Comparison of ENCODE assay signal across 22 cellular contexts in genomic region chr5:110087829-110088228, GRCh38.
A peak's percentile ranks its signal among the peaks of the same experiment; 100 is the strongest.
DNase-seq lines count a peak whose midpoint lies in the region; ATAC-seq and TF ChIP-seq lines count a peak whose summit lies in the region.
"Had no signal": no experiment of that assay in that cellular context is flagged by ENCODE, and none has a peak within 500 bp of the region (broad histone marks: within the 10 kb centered on the region; RNA-seq: fewer than 3 reads in every experiment).

No MANE protein-coding gene starts in this region.

- no peak for TF ChIP-seq POLR2A in gastrocnemius medialis (IDR thresholded peaks at IDR 0.05)

- no peaks in the 10 kb centered on the region for H3K9me3 ChIP-seq in gastrocnemius medialis
- H3K9me3 ChIP-seq: prostate gland, SJSA1, transverse colon had no signal

- peaks cover 1% of the 10 kb centered on the region for H3K36me3 Mint-ChIP-seq in activated naive CD4-positive, alpha-beta T cell treated with anti-CD3 and anti-CD28 coated beads for 36 hours (ENCODE audit: low read depth)
- H3K36me3 Mint-ChIP-seq in activated T-helper 1 cell treated with anti-CD3 and anti-CD28 coated beads, Interleukin-12 subunit alpha, Interleukin-12 subunit beta, Interleukin-2, Interleukin-4 antibody, amounts not matched to agents 30 ng/mL and 10 ng/mL and 1 ng/mL, durations not matched to agents 14 hours and 24 hours and 36 hours (ENCODE audit: low read depth), result peaks cover 3% of the 10 kb centered on the region
- no peaks in the 10 kb centered on the region for H3K36me3 Mint-ChIP-seq in stimulated activated naive B cell treated with anti-CD40 and anti-IgM and Interleukin-4, amounts not matched to agents 10 μg/mL and 1 μg/mL and 100 μg/mL, for 72 hours
- H3K36me3 Mint-ChIP-seq: CD8-positive, alpha-beta memory T cell; mesothelial cell of epicardium; WTC11 had no signal

- peaks cover 0 to 6% (median 0%) of the 10 kb centered on the region in 3 donors for H3K27me3 ChIP-seq in gastrocnemius medialis
- H3K27me3 ChIP-seq: brain microvascular endothelial cell, SJSA1, transverse colon had no signal

- POLR2A ChIA-PET in GM10248 (lab: Yijun Ruan, JAX), result no interaction called here

- CTCF ChIA-PET in activated naive CD4-positive, alpha-beta T cell treated with anti-CD3 and anti-CD28 coated beads for 36 hours (lab: Charles Lee), result no interaction called here
- CTCF ChIA-PET in GM10248 (lab: Yijun Ruan, JAX), result no interaction called here

- no peaks in the 10 kb centered on the region for H3K9me3 Mint-ChIP-seq in activated naive CD4-positive, alpha-beta T cell treated with anti-CD3 and anti-CD28 coated beads for 36 hours
- no peaks in the 10 kb centered on the region for H3K9me3 Mint-ChIP-seq in activated T-helper 1 cell treated with anti-CD3 and anti-CD28 coated beads, Interleukin-12 subunit alpha, Interleukin-12 subunit beta, Interleukin-2, Interleukin-4 antibody, amounts not matched to agents 30 ng/mL and 10 ng/mL and 1 ng/mL, durations not matched to agents 14 hours and 24 hours and 36 hours
- H3K9me3 Mint-ChIP-seq in stimulated activated naive B cell treated with anti-CD40 and anti-IgM and Interleukin-4, amounts not matched to agents 10 μg/mL and 1 μg/mL and 100 μg/mL, for 72 hours, result no peaks in the 10 kb centered on the region
- H3K9me3 Mint-ChIP-seq: CD8-positive, alpha-beta memory T cell; mesothelial cell of epicardium; WTC11 had no signal

- H3K4me3 Mint-ChIP-seq in activated naive CD4-positive, alpha-beta T cell treated with anti-CD3 and anti-CD28 coated beads for 36 hours, result peak overlapping the region; percentile 64
- peak overlapping the region; percentile 3 for H3K4me3 Mint-ChIP-seq in activated T-helper 1 cell treated with anti-CD3 and anti-CD28 coated beads, Interleukin-12 subunit alpha, Interleukin-12 subunit beta, Interleukin-2, Interleukin-4 antibody, amounts not matched to agents 30 ng/mL and 10 ng/mL and 1 ng/mL, durations not matched to agents 14 hours and 24 hours and 36 hours
- no peak overlapping the region for H3K4me3 Mint-ChIP-seq in stimulated activated naive B cell treated with anti-CD40 and anti-IgM and Interleukin-4, amounts not matched to agents 10 μg/mL and 1 μg/mL and 100 μg/mL, for 72 hours
- H3K4me3 Mint-ChIP-seq: CD8-positive, alpha-beta memory T cell; mesothelial cell of epicardium; T-helper 17 cell; WTC11 had no signal

- H3K27ac ChIP-seq in gastrocnemius medialis, result peak overlapping the region in 1 of 4 donors; percentile 42
- H3K27ac ChIP-seq: brain microvascular endothelial cell, KMS-11, prostate gland, SJSA1 had no signal

- DNase-seq in activated naive CD4-positive, alpha-beta T cell treated with anti-CD3 and anti-CD28 coated beads for 36 hours, result no peak
- no peak for DNase-seq in activated naive CD4-positive, alpha-beta T cell treated with anti-CD3 and anti-CD28 coated beads, Interleukin-2, amount 50 U/mL, for 16 hours
- DNase-seq in activated T-helper 1 cell treated with anti-CD3 and anti-CD28 coated beads, Interleukin-12 subunit alpha, Interleukin-12 subunit beta, Interleukin-2, Interleukin-4 antibody, amounts not matched to agents 30 ng/mL and 10 ng/mL and 1 ng/mL, durations not matched to agents 14 hours and 24 hours and 36 hours (ENCODE audit: low spot score), result no peak
- DNase-seq in fibroblast of villous mesenchyme (ENCODE audit: low read depth) (peak; percentile 79), gastrocnemius medialis (peak; percentile 2 to 27), GM10248 (ENCODE audit: extremely low spot score) (no peak)
- DNase-seq in stimulated activated CD8-positive, alpha-beta memory T cell treated with anti-CD3 and anti-CD28 coated beads, Interleukin-4, amount 100 ng/mL, for 48 hours, result no peak
- no peak for DNase-seq in stimulated activated naive B cell treated with anti-CD40 and anti-IgM and Interleukin-4, amounts not matched to agents 10 μg/mL and 1 μg/mL and 100 μg/mL, for 72 hours
- DNase-seq: activated gamma-delta T cell treated with Interleukin-2 at 50 U/mL for 16 hours; brain microvascular endothelial cell; CD8-positive, alpha-beta memory T cell; DMS79; NCI-H1092 treated with DMSO at 0.1 percent for 48 hours; NCI-H526; stimulated activated naive CD4-positive, alpha-beta T cell; T-helper 17 cell; transverse colon had no signal

- peak overlapping the region; percentile 97 for H3K27ac Mint-ChIP-seq in activated naive CD4-positive, alpha-beta T cell treated with anti-CD3 and anti-CD28 coated beads for 36 hours
- H3K27ac Mint-ChIP-seq in activated T-helper 1 cell treated with anti-CD3 and anti-CD28 coated beads, Interleukin-12 subunit alpha, Interleukin-12 subunit beta, Interleukin-2, Interleukin-4 antibody, amounts not matched to agents 30 ng/mL and 10 ng/mL and 1 ng/mL, durations not matched to agents 14 hours and 24 hours and 36 hours, result peak overlapping the region; percentile 86
- H3K27ac Mint-ChIP-seq in stimulated activated naive B cell treated with anti-CD40 and anti-IgM and Interleukin-4, amounts not matched to agents 10 μg/mL and 1 μg/mL and 100 μg/mL, for 72 hours, result no peak overlapping the region
- H3K27ac Mint-ChIP-seq: mesothelial cell of epicardium, T-helper 17 cell, WTC11 had no signal

- TF ChIP-seq CTCF in fibroblast of villous mesenchyme (IDR thresholded peaks at IDR 0.05; ENCODE audit: insufficient read depth, low read depth, low read length) (no peak), gastrocnemius medialis (IDR thresholded peaks at IDR 0.05 in 4 of 5, conservative IDR thresholded peaks at IDR 0.05 in 1 of 5) (no peak), GM10248 (IDR thresholded peaks at IDR 0.05; ENCODE audit: control extremely low read depth, extremely low read depth, low read depth, missing control alignments) (no peak)

- H3K4me1 Mint-ChIP-seq in activated naive CD4-positive, alpha-beta T cell treated with anti-CD3 and anti-CD28 coated beads for 36 hours (ENCODE audit: low read depth), result peaks cover 55% of the 10 kb centered on the region
- peaks cover 45% of the 10 kb centered on the region for H3K4me1 Mint-ChIP-seq in activated T-helper 1 cell treated with anti-CD3 and anti-CD28 coated beads, Interleukin-12 subunit alpha, Interleukin-12 subunit beta, Interleukin-2, Interleukin-4 antibody, amounts not matched to agents 30 ng/mL and 10 ng/mL and 1 ng/mL, durations not matched to agents 14 hours and 24 hours and 36 hours (ENCODE audit: low read depth)
- H3K4me1 Mint-ChIP-seq in stimulated activated naive B cell treated with anti-CD40 and anti-IgM and Interleukin-4, amounts not matched to agents 10 μg/mL and 1 μg/mL and 100 μg/mL, for 72 hours, result no peaks in the 10 kb centered on the region
- H3K4me1 Mint-ChIP-seq: T-helper 17 cell, WTC11 had no signal

- in situ Hi-C loops in gastrocnemius medialis (cut with MboI; ENCODE audit: low sequenced_read_pairs in 4 of 4), result no loop called here

- intact Hi-C loops in activated naive CD4-positive, alpha-beta T cell treated with anti-CD3 and anti-CD28 coated beads for 36 hours (cut with micrococcal nuclease), result loop anchor here (1.0 to 5.0 kb wide), 14 partner anchors 19 to 1707 kb away; partner anchors contain the start of genes FER and MAN2A1
- intact Hi-C loops in activated T-helper 1 cell treated with anti-CD3 and anti-CD28 coated beads, Interleukin-12 subunit alpha, Interleukin-12 subunit beta, Interleukin-2, Interleukin-4 antibody, amounts not matched to agents 30 ng/mL and 10 ng/mL and 1 ng/mL, durations not matched to agents 14 hours and 24 hours and 36 hours (cut with micrococcal nuclease), result loop anchor here (1.0 to 10.0 kb wide), 12 partner anchors 8 to 1706 kb away; partner anchors contain the start of genes CAMK4, FBXL17, MAN2A1 and SLC25A46
- intact Hi-C loops in gastrocnemius medialis (cut with DNase I; ENCODE audit: low total_unique reads), result loop anchor here (2.0 to 5.0 kb wide), 2 partner anchors 176 to 399 kb away; partner anchors contain the start of gene MAN2A1

- H3K4me3 ChIP-seq in fibroblast of villous mesenchyme (ENCODE audit: low read depth, low read length), result no peak overlapping the region
- no peak overlapping the region for H3K4me3 ChIP-seq in gastrocnemius medialis
- H3K4me3 ChIP-seq: prostate gland, SJSA1, transverse colon had no signal

- peak; percentile 55 to 64 for ATAC-seq in gastrocnemius medialis
- no peak for ATAC-seq in stimulated activated naive B cell treated with anti-CD40 and anti-IgM and Interleukin-4, amounts not matched to agents 10 μg/mL and 1 μg/mL and 100 μg/mL, for 72 hours (replicated peaks)
- ATAC-seq: T-helper 17 cell, WTC11 had no signal

- H3K27me3 Mint-ChIP-seq in activated naive CD4-positive, alpha-beta T cell treated with anti-CD3 and anti-CD28 coated beads for 36 hours (ENCODE audit: low read depth), result no peaks in the 10 kb centered on the region
- no peaks in the 10 kb centered on the region for H3K27me3 Mint-ChIP-seq in activated T-helper 1 cell treated with anti-CD3 and anti-CD28 coated beads, Interleukin-12 subunit alpha, Interleukin-12 subunit beta, Interleukin-2, Interleukin-4 antibody, amounts not matched to agents 30 ng/mL and 10 ng/mL and 1 ng/mL, durations not matched to agents 14 hours and 24 hours and 36 hours (ENCODE audit: insufficient read depth)
- H3K27me3 Mint-ChIP-seq in stimulated activated naive B cell treated with anti-CD40 and anti-IgM and Interleukin-4, amounts not matched to agents 10 μg/mL and 1 μg/mL and 100 μg/mL, for 72 hours, result no peaks in the 10 kb centered on the region

- H3K4me1 ChIP-seq in gastrocnemius medialis, result no peaks in the 10 kb centered on the region
- H3K4me1 ChIP-seq: prostate gland, SJSA1, transverse colon had no signal

- H3K36me3 ChIP-seq in gastrocnemius medialis, result no peaks in the 10 kb centered on the region
- H3K36me3 ChIP-seq: brain microvascular endothelial cell, prostate gland, SJSA1, transverse colon had no signal

Comparison
In these comparisons a context has a peak if more than half of its experiments do, and no peak if none do; other contexts are left out.
1. DNase-seq: peak in fibroblast of villous mesenchyme (single experiment) and gastrocnemius medialis (2 of 2); none in activated naive CD4-positive, alpha-beta T cell treated with anti-CD3 and anti-CD28 coated beads for 36 hours (single experiment), activated naive CD4-positive, alpha-beta T cell treated with anti-CD3 and anti-CD28 coated beads, Interleukin-2, amount 50 U/mL, for 16 hours (single experiment), activated T-helper 1 cell treated with anti-CD3 and anti-CD28 coated beads, Interleukin-12 subunit alpha, Interleukin-12 subunit beta, Interleukin-2, Interleukin-4 antibody, amounts not matched to agents 30 ng/mL and 10 ng/mL and 1 ng/mL, durations not matched to agents 14 hours and 24 hours and 36 hours (single experiment), stimulated activated CD8-positive, alpha-beta memory T cell treated with anti-CD3 and anti-CD28 coated beads, Interleukin-4, amount 100 ng/mL, for 48 hours (single experiment), stimulated activated naive B cell treated with anti-CD40 and anti-IgM and Interleukin-4, amounts not matched to agents 10 μg/mL and 1 μg/mL and 100 μg/mL, for 72 hours (single experiment) and GM10248 (single experiment).
2. H3K4me3 Mint-ChIP-seq: peak in activated naive CD4-positive, alpha-beta T cell treated with anti-CD3 and anti-CD28 coated beads for 36 hours (single experiment) and activated T-helper 1 cell treated with anti-CD3 and anti-CD28 coated beads, Interleukin-12 subunit alpha, Interleukin-12 subunit beta, Interleukin-2, Interleukin-4 antibody, amounts not matched to agents 30 ng/mL and 10 ng/mL and 1 ng/mL, durations not matched to agents 14 hours and 24 hours and 36 hours (single experiment); none in stimulated activated naive B cell treated with anti-CD40 and anti-IgM and Interleukin-4, amounts not matched to agents 10 μg/mL and 1 μg/mL and 100 μg/mL, for 72 hours (0 of 2).
3. ATAC-seq: peak in gastrocnemius medialis (2 of 2); none in stimulated activated naive B cell treated with anti-CD40 and anti-IgM and Interleukin-4, amounts not matched to agents 10 μg/mL and 1 μg/mL and 100 μg/mL, for 72 hours (0 of 2).